ENCODE assay signal across 21 cellular contexts in genomic region chr7:94145602-94146001, GRCh38.
DNase-seq lines count a peak whose midpoint lies in the region; TF ChIP-seq lines count a peak whose summit lies in the region.
"Had no signal": no experiment of that assay in that cellular context is flagged by ENCODE, and none has a peak within 500 bp of the region (broad histone marks: within the 10 kb centered on the region; RNA-seq: fewer than 3 reads in every experiment).

No MANE protein-coding gene starts in this region.

- H3K27ac ChIP-seq in ACC112 (ENCODE audit: low read depth, low read length) (peak overlapping the region; percentile 90), brain microvascular endothelial cell (peak overlapping the region; percentile 89)
- H3K27ac ChIP-seq: coronary artery, gastroesophageal sphincter, prostate gland, upper lobe of right lung had no signal

- H2AFZ ChIP-seq in ACC112 (ENCODE audit: low read length, unreplicated experiment) = peak overlapping the region; percentile 79

- TF ChIP-seq CTCF in brain microvascular endothelial cell (IDR thresholded peaks at IDR 0.05; ENCODE audit: low read depth, low read length, missing control alignments) = no peak
- TF ChIP-seq CTCF in foreskin fibroblast (IDR thresholded peaks at IDR 0.05; ENCODE audit: low read depth, low read length) = no peak

- H3K4me3 ChIP-seq in ACC112 (ENCODE audit: low read depth, low read length) (peak overlapping the region; percentile 41; the same call in 1 of the 2 replicates), brain microvascular endothelial cell (ENCODE audit: low read depth, low read length) (no peak overlapping the region), foreskin fibroblast (ENCODE audit: low read depth in 1 of 2, low read length in 2 of 2) (no peak overlapping the region)
- H3K4me3 ChIP-seq: coronary artery, gastroesophageal sphincter, prostate gland, upper lobe of right lung had no signal

- H3K36me3 ChIP-seq in ACC112 (ENCODE audit: insufficient read depth, low read length) (no peaks in the 10 kb centered on the region), brain microvascular endothelial cell (replicated peaks) (no peaks in the 10 kb centered on the region)
- H3K36me3 ChIP-seq: gastroesophageal sphincter, prostate gland, upper lobe of right lung had no signal

- DNase-seq in H4 (ENCODE audit: low spot score) = peak; percentile 20
- no peak for DNase-seq in brain microvascular endothelial cell
- peak; percentile 44 to 72 for DNase-seq in foreskin fibroblast
- DNase-seq in occipital lobe (lab: John Stamatoyannopoulos, UW) = no peak
- no peak for DNase-seq in posterior cingulate gyrus
- DNase-seq in DMS114 treated with DMSO at 0.1 percent for 48 hours (lab: John Stamatoyannopoulos, UW; ENCODE audit: unreplicated experiment) = no peak
- no peak for DNase-seq in activated CD8-positive, alpha-beta memory T cell treated with anti-CD3 and anti-CD28 coated beads, Interleukin-2, amount 50 U/mL, for 4 hours
- DNase-seq: activated B cell treated with CpG ODN at 0.5 μM for 24 hours; activated naive CD4-positive, alpha-beta T cell treated with anti-CD3 and anti-CD28 coated beads, Interleukin-2, amount 50 U/mL, for 16 hours; activated T-cell treated with anti-CD3 and anti-CD28 coated beads, Interleukin-2, amount 50 U/mL, for 48 hours; CD4-positive, CD25-positive, alpha-beta regulatory T cell; NCI-H1417 treated with DMSO at 0.1 percent for 48 hours; NCI-H2171 treated with DMSO at 0.1 percent for 48 hours; NCI-H774; small intestine; stimulated activated CD4-positive, alpha-beta T cell treated with anti-CD3 and anti-CD28 coated beads, Interleukin-4, amount 100 ng/mL, for 1 hour; upper lobe of right lung had no signal

- in situ Hi-C loops in brain microvascular endothelial cell (cut with HindIII; ENCODE audit: low pct_ligation_motif_present, low sequenced_read_pairs) = no loop called here

- H3K79me2 ChIP-seq in ACC112 (ENCODE audit: control insufficient read depth, insufficient read depth, low read length, unreplicated experiment) = no peaks in the 10 kb centered on the region

- H3K27me3 ChIP-seq in ACC112 (ENCODE audit: insufficient read depth, low read length) (no peaks in the 10 kb centered on the region), brain microvascular endothelial cell (replicated peaks) (no peaks in the 10 kb centered on the region)
- H3K27me3 ChIP-seq: upper lobe of right lung had no signal

- intact Hi-C loops in posterior cingulate gyrus (cut with DNase I) = no loop called here

- H3K4me1 ChIP-seq in ACC112 (ENCODE audit: control insufficient read depth, insufficient read depth, low read length, unreplicated experiment) = peaks cover 57% of the 10 kb centered on the region
- H3K4me1 ChIP-seq: gastroesophageal sphincter, prostate gland, upper lobe of right lung had no signal

Comparison
In these comparisons a context has a peak if more than half of its experiments do, and no peak if none do; other contexts are left out.
1. DNase-seq: peak in H4 (single experiment) and foreskin fibroblast (2 of 2); none in brain microvascular endothelial cell (single experiment), occipital lobe (single experiment), posterior cingulate gyrus (0 of 10), DMS114 treated with DMSO at 0.1 percent for 48 hours (single experiment) and activated CD8-positive, alpha-beta memory T cell treated with anti-CD3 and anti-CD28 coated beads, Interleukin-2, amount 50 U/mL, for 4 hours (single experiment).